17 cellular contexts compared by ENCODE assay signal in the genomic region with DNA sequence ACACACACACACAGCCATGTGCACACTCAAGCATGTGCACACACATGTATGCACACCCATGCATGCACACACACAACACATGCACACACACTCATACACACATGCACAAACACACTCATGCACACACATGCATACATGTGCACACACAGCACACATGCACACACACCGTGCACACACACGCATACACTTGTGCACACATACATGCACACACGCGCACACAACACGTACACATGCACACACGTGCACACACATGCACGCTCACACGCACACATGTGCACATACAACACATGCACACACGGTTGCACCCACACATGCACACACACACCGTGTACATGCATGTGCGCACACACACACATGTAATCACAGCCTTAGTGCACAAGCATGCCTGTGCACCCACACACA.
"Had no signal": no experiment of that assay in that cellular context is flagged by ENCODE, and none has a peak within 500 bp of the region (broad histone marks: within the 10 kb centered on the region; RNA-seq: fewer than 3 reads in every experiment).

No MANE protein-coding gene starts in this region.

- H3K4me3 Mint-ChIP-seq: activated CD4-positive, alpha-beta memory T cell treated with anti-CD3 and anti-CD28 coated beads for 36 hours; activated CD4-positive, alpha-beta T cell treated with anti-CD3 and anti-CD28 coated beads for 36 hours; activated CD8-positive, alpha-beta memory T cell treated with anti-CD3 and anti-CD28 coated beads, Interleukin-2, amount 10 ng/mL, durations not matched to agents 7 days and 5 days; activated naive CD4-positive, alpha-beta T cell treated with anti-CD3 and anti-CD28 coated beads, Interleukin-2, amount 10 ng/mL, durations not matched to agents 7 days and 5 days; activated T-cell treated with anti-CD3 and anti-CD28 coated beads, Interleukin-2, amount 50 U/mL, for 24 hours; stimulated activated effector memory CD8-positive, alpha-beta T cell treated with anti-CD3 and anti-CD28 coated beads, Interleukin-12 subunit alpha, Interleukin-12 subunit beta, amount 100 ng/mL, for 72 hours; T-helper 17 cell had no signal

- H3K36me3 ChIP-seq: ascending aorta, colonic mucosa, esophagus muscularis mucosa, pancreas, thoracic aorta, uterus had no signal

- H3K27me3 ChIP-seq: ascending aorta, colonic mucosa, esophagus muscularis mucosa, pancreas, uterus had no signal

- H3K9me3 Mint-ChIP-seq: activated T-cell treated with anti-CD3 and anti-CD28 coated beads, Interleukin-2, amount 50 U/mL, for 24 hours; stimulated activated effector memory CD8-positive, alpha-beta T cell treated with anti-CD3 and anti-CD28 coated beads, Interleukin-12 subunit alpha, Interleukin-12 subunit beta, amount 100 ng/mL, for 72 hours had no signal

- H3K4me1 ChIP-seq: colonic mucosa, pancreas, uterus had no signal

- H3K36me3 Mint-ChIP-seq: activated CD4-positive, alpha-beta memory T cell treated with anti-CD3 and anti-CD28 coated beads for 36 hours; activated CD8-positive, alpha-beta memory T cell treated with anti-CD3 and anti-CD28 coated beads, Interleukin-2, amount 10 ng/mL, durations not matched to agents 7 days and 5 days; activated naive CD4-positive, alpha-beta T cell treated with anti-CD3 and anti-CD28 coated beads, Interleukin-2, amount 10 ng/mL, durations not matched to agents 7 days and 5 days; stimulated activated effector memory CD8-positive, alpha-beta T cell treated with anti-CD3 and anti-CD28 coated beads, Interleukin-12 subunit alpha, Interleukin-12 subunit beta, amount 100 ng/mL, for 72 hours had no signal

- FAIRE-seq: endometrium, pancreas had no signal

- H3K4me1 Mint-ChIP-seq: activated CD4-positive, alpha-beta T cell treated with anti-CD3 and anti-CD28 coated beads for 36 hours; activated CD8-positive, alpha-beta memory T cell treated with anti-CD3 and anti-CD28 coated beads, Interleukin-2, amount 10 ng/mL, durations not matched to agents 7 days and 5 days; activated naive CD4-positive, alpha-beta T cell treated with anti-CD3 and anti-CD28 coated beads, Interleukin-2, amount 10 ng/mL, durations not matched to agents 7 days and 5 days; stimulated activated effector memory CD8-positive, alpha-beta T cell treated with anti-CD3 and anti-CD28 coated beads, Interleukin-12 subunit alpha, Interleukin-12 subunit beta, amount 100 ng/mL, for 72 hours; T-helper 17 cell had no signal

- H3K9me3 ChIP-seq: ascending aorta, colonic mucosa, esophagus muscularis mucosa, pancreas, thoracic aorta, uterus had no signal

- DNase-seq: activated CD4-positive, alpha-beta memory T cell treated with anti-CD3 and anti-CD28 coated beads for 36 hours; activated CD4-positive, alpha-beta T cell treated with anti-CD3 and anti-CD28 coated beads for 36 hours; activated CD8-positive, alpha-beta memory T cell treated with anti-CD3 and anti-CD28 coated beads, Interleukin-2, amount 10 ng/mL, durations not matched to agents 7 days and 5 days; activated naive CD4-positive, alpha-beta T cell treated with anti-CD3 and anti-CD28 coated beads, Interleukin-2, amount 10 ng/mL, durations not matched to agents 7 days and 5 days; activated T-cell treated with anti-CD3 and anti-CD28 coated beads, Interleukin-2, amount 50 U/mL, for 24 hours; caudate nucleus; colonic mucosa; hypothalamus; T-helper 17 cell; uterus had no signal

- H3K27ac ChIP-seq: colonic mucosa, pancreas, thoracic aorta had no signal

- ATAC-seq: activated CD4-positive, alpha-beta T cell treated with anti-CD3 and anti-CD28 coated beads for 36 hours; activated CD8-positive, alpha-beta memory T cell treated with anti-CD3 and anti-CD28 coated beads, Interleukin-2, amount 10 ng/mL, durations not matched to agents 7 days and 5 days; stimulated activated effector memory CD8-positive, alpha-beta T cell treated with anti-CD3 and anti-CD28 coated beads, Interleukin-12 subunit alpha, Interleukin-12 subunit beta, amount 100 ng/mL, for 72 hours; T-helper 17 cell had no signal

- H3K4me3 ChIP-seq: ascending aorta, colonic mucosa, esophagus muscularis mucosa, lung, pancreas, thoracic aorta, uterus had no signal

- H3K27ac Mint-ChIP-seq: activated CD4-positive, alpha-beta memory T cell treated with anti-CD3 and anti-CD28 coated beads for 36 hours; activated CD4-positive, alpha-beta T cell treated with anti-CD3 and anti-CD28 coated beads for 36 hours; activated CD8-positive, alpha-beta memory T cell treated with anti-CD3 and anti-CD28 coated beads, Interleukin-2, amount 10 ng/mL, durations not matched to agents 7 days and 5 days; activated naive CD4-positive, alpha-beta T cell treated with anti-CD3 and anti-CD28 coated beads, Interleukin-2, amount 10 ng/mL, durations not matched to agents 7 days and 5 days; activated T-cell treated with anti-CD3 and anti-CD28 coated beads, Interleukin-2, amount 50 U/mL, for 24 hours; stimulated activated effector memory CD8-positive, alpha-beta T cell treated with anti-CD3 and anti-CD28 coated beads, Interleukin-12 subunit alpha, Interleukin-12 subunit beta, amount 100 ng/mL, for 72 hours; T-helper 17 cell had no signal
